Comparison of ENCODE assay signal across 15 cellular contexts in genomic region chr10:62885656-62886461, GRCh38.
A peak's percentile ranks its signal among the peaks of the same experiment; 100 is the strongest.
DNase-seq lines count a peak whose midpoint lies in the region; ATAC-seq and TF ChIP-seq lines count a peak whose summit lies in the region.
"Had no signal": no experiment of that assay in that cellular context is flagged by ENCODE, and none has a peak within 500 bp of the region (broad histone marks: within the 10 kb centered on the region; RNA-seq: fewer than 3 reads in every experiment).

No MANE protein-coding gene starts in this region.

- 64 to 67% (median 66%) methylated on average over 7 of the region's 7 CpGs for WGBS in ovary, 3 donors

- no peaks in the 10 kb centered on the region for H3K9me3 ChIP-seq in ovary
- H3K9me3 ChIP-seq: BLaER1, body of pancreas had no signal

- ATAC-seq in HG03135 (IDR thresholded peaks at IDR 0.05; ENCODE audit: unreplicated experiment) (no peak), HG03520 (IDR thresholded peaks at IDR 0.05; ENCODE audit: unreplicated experiment) (no peak)
- ATAC-seq: body of pancreas, WTC11 had no signal

- H3K27ac Mint-ChIP-seq in activated CD4-positive, alpha-beta memory T cell treated with anti-CD3 and anti-CD28 coated beads for 36 hours: no peak overlapping the region
- H3K27ac Mint-ChIP-seq: activated T-cell treated with anti-CD3 and anti-CD28 coated beads, Interleukin-2, amount 50 U/mL, for 24 hours; WTC11 had no signal

- in situ Hi-C loops in brain microvascular endothelial cell (cut with HindIII; ENCODE audit: low pct_ligation_motif_present, low sequenced_read_pairs): no loop called here

- H2AFZ ChIP-seq in ACC112 (ENCODE audit: low read length, unreplicated experiment): no peak overlapping the region

- intact Hi-C loops in ovary (cut with DNase I): no loop called here
- intact Hi-C loops in activated CD4-positive, alpha-beta memory T cell treated with anti-CD3 and anti-CD28 coated beads for 36 hours (cut with micrococcal nuclease): no loop called here

- TF ChIP-seq EP300 in ovary (IDR thresholded peaks at IDR 0.05): no peak

- H3K36me3 ChIP-seq in ACC112 (ENCODE audit: insufficient read depth, low read length) (no peaks in the 10 kb centered on the region), brain microvascular endothelial cell (replicated peaks) (no peaks in the 10 kb centered on the region), ovary (no peaks in the 10 kb centered on the region)
- H3K36me3 ChIP-seq: BLaER1 had no signal

- CTCF ChIA-PET in activated CD4-positive, alpha-beta memory T cell treated with anti-CD3 and anti-CD28 coated beads for 36 hours (lab: Charles Lee): no interaction called here

- TF ChIP-seq CTCF in brain microvascular endothelial cell (IDR thresholded peaks at IDR 0.05; ENCODE audit: low read depth, low read length, missing control alignments): no peak
- TF ChIP-seq CTCF in ovary (IDR thresholded peaks at IDR 0.05): no peak

- no peak overlapping the region for H3K4me3 Mint-ChIP-seq in activated CD4-positive, alpha-beta memory T cell treated with anti-CD3 and anti-CD28 coated beads for 36 hours
- H3K4me3 Mint-ChIP-seq: activated T-cell treated with anti-CD3 and anti-CD28 coated beads, Interleukin-2, amount 50 U/mL, for 24 hours; WTC11 had no signal

- H3K4me1 ChIP-seq in ACC112 (ENCODE audit: control insufficient read depth, insufficient read depth, low read length, unreplicated experiment) (peaks cover 13% of the 10 kb centered on the region), ovary (ENCODE audit: insufficient read depth) (no peaks in the 10 kb centered on the region)
- H3K4me1 ChIP-seq: BLaER1, body of pancreas had no signal

- H3K4me1 Mint-ChIP-seq in activated CD4-positive, alpha-beta memory T cell treated with anti-CD3 and anti-CD28 coated beads for 36 hours (ENCODE audit: low read depth): no peaks in the 10 kb centered on the region

- peak; percentile 81 for DNase-seq in HT1080 (ENCODE audit: low read depth)
- DNase-seq in brain microvascular endothelial cell: peak; percentile 78
- DNase-seq in kidney glomerular epithelial cell (lab: John Stamatoyannopoulos, UW): peak; percentile 51
- no peak for DNase-seq in ovary
- no peak for DNase-seq in activated CD4-positive, alpha-beta memory T cell treated with anti-CD3 and anti-CD28 coated beads for 36 hours
- DNase-seq: activated T-cell treated with anti-CD3 and anti-CD28 coated beads, Interleukin-2, amount 50 U/mL, for 24 hours; body of pancreas; KG1; SIG-M5; stimulated activated CD4-positive, alpha-beta T cell treated with anti-CD3 and anti-CD28 coated beads, Interleukin-4, amount 100 ng/mL, for 1 hour had no signal

- no peaks in the 10 kb centered on the region for H3K9me3 Mint-ChIP-seq in activated CD4-positive, alpha-beta memory T cell treated with anti-CD3 and anti-CD28 coated beads for 36 hours
- H3K9me3 Mint-ChIP-seq: activated T-cell treated with anti-CD3 and anti-CD28 coated beads, Interleukin-2, amount 50 U/mL, for 24 hours; WTC11 had no signal

- H3K27ac ChIP-seq in ACC112 (ENCODE audit: low read depth, low read length) (0 out of 2 replicates have a peak overlapping the region, but pooled peaks have one; percentile 1), brain microvascular endothelial cell (no peak overlapping the region), ovary (no peak overlapping the region)
- H3K27ac ChIP-seq: BLaER1, body of pancreas had no signal

- H3K36me3 Mint-ChIP-seq in activated CD4-positive, alpha-beta memory T cell treated with anti-CD3 and anti-CD28 coated beads for 36 hours: no peaks in the 10 kb centered on the region
- H3K36me3 Mint-ChIP-seq: WTC11 had no signal

- TF ChIP-seq POLR2A in ovary (IDR thresholded peaks at IDR 0.05): no peak

- POLR2A ChIA-PET in activated CD4-positive, alpha-beta memory T cell treated with anti-CD3 and anti-CD28 coated beads for 36 hours (lab: Charles Lee): no interaction called here

- H3K27me3 ChIP-seq in ACC112 (ENCODE audit: insufficient read depth, low read length) (0 out of 2 replicates have a peak, but pooled peaks cover 5% of the 10 kb centered on the region), brain microvascular endothelial cell (replicated peaks) (no peaks in the 10 kb centered on the region), ovary (no peaks in the 10 kb centered on the region)
- H3K27me3 ChIP-seq: BLaER1, body of pancreas had no signal

- peak overlapping the region; percentile 14; the same call in 1 of the 2 replicates for H3K4me3 ChIP-seq in ACC112 (ENCODE audit: low read depth, low read length)
- H3K4me3 ChIP-seq in brain microvascular endothelial cell (ENCODE audit: low read depth, low read length): no peak overlapping the region
- H3K4me3 ChIP-seq in ovary: no peak overlapping the region
- H3K4me3 ChIP-seq: BLaER1, body of pancreas had no signal

- H3K27me3 Mint-ChIP-seq in activated CD4-positive, alpha-beta memory T cell treated with anti-CD3 and anti-CD28 coated beads for 36 hours: peaks cover 30% of the 10 kb centered on the region

- no peaks in the 10 kb centered on the region for H3K79me2 ChIP-seq in ACC112 (ENCODE audit: control insufficient read depth, insufficient read depth, low read length, unreplicated experiment)

Comparison
In these comparisons a context has a peak if more than half of its experiments do, and no peak if none do; other contexts are left out.
1. DNase-seq: peak in HT1080 (single experiment), brain microvascular endothelial cell (single experiment) and kidney glomerular epithelial cell (single experiment); none in ovary (0 of 5) and activated CD4-positive, alpha-beta memory T cell treated with anti-CD3 and anti-CD28 coated beads for 36 hours (single experiment).